10 cellular contexts compared by ENCODE assay signal in the genomic region with DNA sequence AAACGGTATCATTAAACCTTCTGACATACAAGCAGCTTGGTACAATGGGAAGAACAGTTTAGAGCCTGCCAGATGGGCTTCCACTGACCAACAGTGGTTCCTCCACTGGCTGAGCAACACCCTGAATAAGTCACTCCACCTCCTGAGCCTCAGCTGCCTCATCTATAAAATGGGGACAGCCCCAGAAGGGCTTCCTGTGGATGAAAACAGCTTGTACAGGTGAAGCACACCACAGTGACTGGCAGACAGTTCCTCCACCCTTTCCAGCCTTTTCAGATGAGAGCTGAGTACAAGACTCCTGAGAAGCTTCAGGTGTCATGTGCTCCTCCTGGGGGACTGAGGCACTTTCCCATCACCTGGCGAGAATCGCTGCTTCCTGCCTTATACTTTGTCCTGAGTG. TPM values are rescaled to one million over a fixed set of nuclear protein-coding genes. Genes with fewer than 3 reads are reported as not detected.
DNase-seq lines count a peak whose midpoint lies in the region; ATAC-seq and TF ChIP-seq lines count a peak whose summit lies in the region.
"Had no signal": no experiment of that assay in that cellular context is flagged by ENCODE, and none has a peak within 500 bp of the region (broad histone marks: within the 10 kb centered on the region; RNA-seq: fewer than 3 reads in every experiment).

No MANE protein-coding gene starts in this region.

- peaks cover 58% of the 10 kb centered on the region for H4K20me1 ChIP-seq in DOHH2 (ENCODE audit: control insufficient read depth, insufficient read depth, low read depth, low read length)
- H4K20me1 ChIP-seq in PC-9 (ENCODE audit: insufficient read depth) = peaks cover 58% of the 10 kb centered on the region

- peak overlapping the region; percentile 93 for H3K4me3 Mint-ChIP-seq in endodermal cell

- H3K27me3 Mint-ChIP-seq in endodermal cell (ENCODE audit: insufficient read depth) = no peaks in the 10 kb centered on the region

- H3K4me1 ChIP-seq in DOHH2 (ENCODE audit: control insufficient read depth, low read length) = peaks cover 54% of the 10 kb centered on the region
- peaks cover 26% of the 10 kb centered on the region for H3K4me1 ChIP-seq in PC-9 (replicated peaks; ENCODE audit: insufficient read depth)
- peaks cover 21% of the 10 kb centered on the region for H3K4me1 ChIP-seq in endodermal cell (ENCODE audit: control insufficient read depth, insufficient read depth, low read length)
- H3K4me1 ChIP-seq in psoas muscle = peaks cover 75% of the 10 kb centered on the region

- H3K9me3 ChIP-seq in DOHH2 (ENCODE audit: control insufficient read depth, insufficient read depth, low read length) = no peaks in the 10 kb centered on the region
- H3K9me3 ChIP-seq in PC-9 (ENCODE audit: insufficient read depth, low read depth) = no peaks in the 10 kb centered on the region
- H3K9me3 ChIP-seq in endodermal cell (ENCODE audit: control insufficient read depth, low read length) = no peaks in the 10 kb centered on the region
- H3K9me3 ChIP-seq in psoas muscle = no peaks in the 10 kb centered on the region

- CTCF ChIA-PET in PC-9 (lab: Charles Lee) = no interaction called here
- CTCF ChIA-PET in RWPE1 (lab: Yijun Ruan, JAX) = interaction anchor here (1.0 kb wide), 1 partner anchor 178 kb away, joined by 5 read pairs; no protein-coding TSS in a partner anchor

- no peaks in the 10 kb centered on the region for H3K9me2 ChIP-seq in DOHH2 (replicated peaks; ENCODE audit: control insufficient read depth, low read length)
- no peaks in the 10 kb centered on the region for H3K9me2 ChIP-seq in PC-9 (ENCODE audit: insufficient read depth)

- H3K9ac ChIP-seq in endodermal cell (ENCODE audit: extremely low read depth, low read length, poor library complexity, severe bottlenecking) = peak overlapping the region; percentile 82

- no peaks in the 10 kb centered on the region for H3K9me3 Mint-ChIP-seq in endodermal cell

- H3K27ac ChIP-seq in DOHH2 (ENCODE audit: low read depth, low read length) (no peak overlapping the region), PC-9 (no peak overlapping the region), endodermal cell (ENCODE audit: low read depth, low read length) (no peak overlapping the region), psoas muscle (no peak overlapping the region), RWPE1 (no peak overlapping the region)
- H3K27ac ChIP-seq: cardiac muscle cell had no signal

- peaks cover 27% of the 10 kb centered on the region for H3K36me3 Mint-ChIP-seq in endodermal cell (ENCODE audit: low read depth)

- peaks cover 46% of the 10 kb centered on the region for H3K36me3 ChIP-seq in DOHH2 (ENCODE audit: control insufficient read depth, low read length)
- no peaks in the 10 kb centered on the region; the same call in 1 of the 2 replicates for H3K36me3 ChIP-seq in PC-9 (ENCODE audit: low read depth)
- H3K36me3 ChIP-seq in endodermal cell (ENCODE audit: control insufficient read depth, insufficient read depth, low read length) = peaks cover 34% of the 10 kb centered on the region
- peaks cover 0 to 22% of the 10 kb centered on the region in 2 donors for H3K36me3 ChIP-seq in psoas muscle (ENCODE audit: insufficient read depth in 1 of 2, low read depth in 1 of 2)
- H3K36me3 ChIP-seq: cardiac muscle cell had no signal

- TF ChIP-seq CTCF in DOHH2 (IDR thresholded peaks at IDR 0.05; ENCODE audit: low read depth, low read length, poor library complexity, severe bottlenecking) = no peak
- TF ChIP-seq CTCF in PC-9 (conservative IDR thresholded peaks at IDR 0.05) = no peak
- TF ChIP-seq CTCF in endodermal cell (conservative IDR thresholded peaks at IDR 0.05) = no peak
- no peak for TF ChIP-seq CTCF in psoas muscle (IDR thresholded peaks at IDR 0.05)
- TF ChIP-seq CTCF in RWPE1 (conservative IDR thresholded peaks at IDR 0.05; ENCODE audit: low read depth) = no peak

- intact Hi-C loops in PC-9 (cut with micrococcal nuclease; ENCODE audit: unreplicated experiment) (loop anchor here (10.0 kb wide), 1 partner anchor 88 kb away; no protein-coding TSS in a partner anchor), psoas muscle (cut with DNase I) (loop anchor here (5.0 to 10.0 kb wide), 2 partner anchors 41 to 48 kb away; no protein-coding TSS in a partner anchor)

- peaks cover 3% of the 10 kb centered on the region for H3F3A ChIP-seq in DOHH2 (ENCODE audit: control insufficient read depth, insufficient read depth)
- peaks cover 11% of the 10 kb centered on the region; the same call in 1 of the 2 replicates for H3F3A ChIP-seq in PC-9 (ENCODE audit: insufficient read depth, low read depth)

- H3K4me2 ChIP-seq in DOHH2 (ENCODE audit: low read length) = peak overlapping the region; percentile 96
- H3K4me2 ChIP-seq in PC-9 = peak overlapping the region; percentile 86; the same call in 1 of the 2 replicates

- H3K79me2 ChIP-seq in DOHH2 (ENCODE audit: control insufficient read depth, low read length) = peaks cover 82% of the 10 kb centered on the region
- peaks cover 76% of the 10 kb centered on the region for H3K79me2 ChIP-seq in PC-9 (ENCODE audit: low read depth)

- DNase-seq in PC-9 (no peak), endodermal cell (no peak), psoas muscle (no peak), RWPE1 (ENCODE audit: low spot score) (no peak), amniotic stem cell (lab: John Stamatoyannopoulos, UW) (no peak), NCI-H2227 treated with DMSO at 0.1 percent for 48 hours (lab: John Stamatoyannopoulos, UW) (no peak)
- DNase-seq: NCI-H2029 treated with DMSO at 0.1 percent for 48 hours had no signal

- POLR2A ChIA-PET in PC-9 (lab: Charles Lee; ENCODE audit: unreplicated experiment) (no interaction called here), RWPE1 (lab: Yijun Ruan, JAX; ENCODE audit: low non-redundant PET) (no interaction called here)

- peak overlapping the region; percentile 55 for H3K27ac Mint-ChIP-seq in endodermal cell

- WGBS in endodermal cell (ENCODE audit: insufficient coverage in 1 of 2, insufficient read length in 1 of 2), 2 experiments = 85 to 92% methylated on average over 3 of the region's 3 CpGs
- 51 to 64% (median 54%) methylated on average over 3 of the region's 3 CpGs for WGBS in psoas muscle, 3 donors

- no peak overlapping the region for H2AFZ ChIP-seq in PC-9

- no TSS peak for BruUV-seq in PC-9 (replicated peaks; lab: Mats Ljungman, UMichigan)

- H3K4me3 ChIP-seq in DOHH2 (ENCODE audit: low read length) (peak overlapping the region; percentile 98), PC-9 (peak overlapping the region; percentile 75; the same call in 1 of the 2 replicates), endodermal cell (ENCODE audit: low read length) (peak overlapping the region; percentile 90), psoas muscle (peak overlapping the region; percentile 74)

- H3K4me1 Mint-ChIP-seq in endodermal cell = peaks cover 47% of the 10 kb centered on the region

- ATAC-seq in psoas muscle (no peak), GM18519 (IDR thresholded peaks at IDR 0.05; ENCODE audit: low FRiP score, unreplicated experiment) (no peak)

- H3K27me3 ChIP-seq in DOHH2 (ENCODE audit: control insufficient read depth, low read length) = no peaks in the 10 kb centered on the region
- H3K27me3 ChIP-seq in PC-9 (ENCODE audit: insufficient read depth, low read depth) = no peaks in the 10 kb centered on the region
- H3K27me3 ChIP-seq in endodermal cell (ENCODE audit: control insufficient read depth, insufficient read depth, low read length, poor library complexity, severe bottlenecking) = no peaks in the 10 kb centered on the region
- no peaks in the 10 kb centered on the region for H3K27me3 ChIP-seq in psoas muscle (ENCODE audit: insufficient read depth in 3 of 3, low read length in 2 of 3)
- H3K27me3 ChIP-seq: cardiac muscle cell had no signal

RNA-seq across cellular contexts. Expression of a gene that starts 2.1 kb away (rescaled TPM):
- 222 and 274 TPM in 2 replicates for total RNA-seq in PC-9 (2021)
- 100 to 1,000 TPM; 334 to 362 TPM for total RNA-seq in endodermal cell
- 254 TPM for polyA plus RNA-seq in endodermal cell (2013, experiment 1 of 2)
- polyA plus RNA-seq in endodermal cell (2013, experiment 2 of 2) = 240 TPM
- total RNA-seq in psoas muscle = 100 to 1,000 TPM; 207 to 284 (median 232) TPM
- polyA plus RNA-seq in psoas muscle = 100 to 1,000 TPM; 179 to 261 (median 206) TPM
